ENCODE assay signal across 1 cellular context in the genomic region with DNA sequence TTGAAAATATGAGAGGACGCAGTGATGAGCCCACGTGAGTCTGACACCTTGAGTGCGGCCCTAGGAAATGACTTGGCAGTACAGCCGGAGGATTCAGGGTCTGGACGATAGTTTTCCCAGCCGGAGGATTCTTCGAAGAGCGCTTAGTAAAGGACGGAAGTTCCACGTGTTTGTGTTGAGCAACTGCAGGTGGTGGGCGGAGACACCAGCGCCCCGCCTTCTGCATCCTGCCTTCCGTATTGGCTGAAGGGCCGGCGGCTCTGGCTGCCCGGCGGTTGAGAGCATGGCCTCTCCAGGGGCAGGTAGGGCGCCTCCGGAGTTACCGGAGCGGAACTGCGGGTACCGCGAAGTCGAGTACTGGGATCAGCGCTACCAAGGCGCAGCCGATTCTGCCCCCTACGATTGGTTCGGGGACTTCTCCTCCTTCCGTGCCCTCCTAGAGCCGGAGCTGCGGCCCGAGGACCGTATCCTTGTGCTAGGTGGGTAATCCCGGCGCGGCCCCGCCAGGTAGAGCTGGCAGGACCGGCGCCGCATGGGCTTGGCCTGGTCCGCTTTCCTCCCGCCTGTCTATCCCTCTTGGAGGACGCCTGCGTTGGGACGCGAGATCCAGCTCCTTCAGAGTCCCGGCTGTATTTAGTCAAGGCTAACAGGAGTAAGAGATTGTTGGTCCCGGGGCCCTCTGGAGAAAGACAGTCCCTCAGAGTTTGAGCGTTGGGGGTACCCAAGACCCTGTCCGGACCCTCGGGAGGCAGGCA.
TF ChIP-seq lines count a peak whose summit lies in the region.

A gene (plus strand): TSS at position 261 of the 755 bp plus-strand sequence. CDS start 23 bp downstream, at position 284.

TF ChIP-seq in HepG2, 621 proteins besides CTCF, POLR2A, EP300 and RAD21 (continued from another document and continues in another):
- TF ChIP-seq, protein P1, sequence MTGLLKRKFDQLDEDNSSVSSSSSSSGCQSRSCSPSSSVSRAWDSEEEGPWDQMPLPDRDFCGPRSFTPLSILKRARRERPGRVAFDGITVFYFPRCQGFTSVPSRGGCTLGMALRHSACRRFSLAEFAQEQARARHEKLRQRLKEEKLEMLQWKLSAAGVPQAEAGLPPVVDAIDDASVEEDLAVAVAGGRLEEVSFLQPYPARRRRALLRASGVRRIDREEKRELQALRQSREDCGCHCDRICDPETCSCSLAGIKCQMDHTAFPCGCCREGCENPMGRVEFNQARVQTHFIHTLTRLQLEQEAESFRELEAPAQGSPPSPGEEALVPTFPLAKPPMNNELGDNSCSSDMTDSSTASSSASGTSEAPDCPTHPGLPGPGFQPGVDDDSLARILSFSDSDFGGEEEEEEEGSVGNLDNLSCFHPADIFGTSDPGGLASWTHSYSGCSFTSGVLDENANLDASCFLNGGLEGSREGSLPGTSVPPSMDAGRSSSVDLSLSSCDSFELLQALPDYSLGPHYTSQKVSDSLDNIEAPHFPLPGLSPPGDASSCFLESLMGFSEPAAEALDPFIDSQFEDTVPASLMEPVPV (CRISPR knock-in tag; IDR thresholded peaks at IDR 0.05): no peak
- TF ChIP-seq ZNF331 (CRISPR knock-in tag; IDR thresholded peaks at IDR 0.05): peak; percentile 68; the same call in 1 of the 2 replicates
- no peak for TF ChIP-seq MAFF (IDR thresholded peaks at IDR 0.05; ENCODE audit: low read depth, low read length)
- no peak; the same call in 1 of the 2 replicates for TF ChIP-seq ZNF143 (CRISPR knock-in tag; IDR thresholded peaks at IDR 0.05)
- peak; percentile 90 for TF ChIP-seq CCDC6 (CRISPR knock-in tag; IDR thresholded peaks at IDR 0.05)
- 0 out of 2 replicates have a peak, but pooled peaks have one; percentile 31 for TF ChIP-seq CREM (IDR thresholded peaks at IDR 0.05)
- TF ChIP-seq CREM (CRISPR knock-in tag; IDR thresholded peaks at IDR 0.05): no peak
- 0 out of 2 replicates have a peak, but pooled peaks have one; percentile 18 for TF ChIP-seq ZNF766 (CRISPR knock-in tag; IDR thresholded peaks at IDR 0.05; ENCODE audit: borderline replicate concordance)
- no peak for TF ChIP-seq ZNF12 (CRISPR knock-in tag; IDR thresholded peaks at IDR 0.05)
- TF ChIP-seq SRSF4 (IDR thresholded peaks at IDR 0.05; ENCODE audit: low read depth, low read length, poor library complexity, severe bottlenecking): no peak
- TF ChIP-seq, protein P2, sequence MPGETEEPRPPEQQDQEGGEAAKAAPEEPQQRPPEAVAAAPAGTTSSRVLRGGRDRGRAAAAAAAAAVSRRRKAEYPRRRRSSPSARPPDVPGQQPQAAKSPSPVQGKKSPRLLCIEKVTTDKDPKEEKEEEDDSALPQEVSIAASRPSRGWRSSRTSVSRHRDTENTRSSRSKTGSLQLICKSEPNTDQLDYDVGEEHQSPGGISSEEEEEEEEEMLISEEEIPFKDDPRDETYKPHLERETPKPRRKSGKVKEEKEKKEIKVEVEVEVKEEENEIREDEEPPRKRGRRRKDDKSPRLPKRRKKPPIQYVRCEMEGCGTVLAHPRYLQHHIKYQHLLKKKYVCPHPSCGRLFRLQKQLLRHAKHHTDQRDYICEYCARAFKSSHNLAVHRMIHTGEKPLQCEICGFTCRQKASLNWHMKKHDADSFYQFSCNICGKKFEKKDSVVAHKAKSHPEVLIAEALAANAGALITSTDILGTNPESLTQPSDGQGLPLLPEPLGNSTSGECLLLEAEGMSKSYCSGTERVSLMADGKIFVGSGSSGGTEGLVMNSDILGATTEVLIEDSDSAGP (CRISPR knock-in tag; IDR thresholded peaks at IDR 0.05; ENCODE audit: borderline replicate concordance): 0 out of 2 replicates have a peak, but pooled peaks have one; percentile 42
- TF ChIP-seq, protein P3, sequence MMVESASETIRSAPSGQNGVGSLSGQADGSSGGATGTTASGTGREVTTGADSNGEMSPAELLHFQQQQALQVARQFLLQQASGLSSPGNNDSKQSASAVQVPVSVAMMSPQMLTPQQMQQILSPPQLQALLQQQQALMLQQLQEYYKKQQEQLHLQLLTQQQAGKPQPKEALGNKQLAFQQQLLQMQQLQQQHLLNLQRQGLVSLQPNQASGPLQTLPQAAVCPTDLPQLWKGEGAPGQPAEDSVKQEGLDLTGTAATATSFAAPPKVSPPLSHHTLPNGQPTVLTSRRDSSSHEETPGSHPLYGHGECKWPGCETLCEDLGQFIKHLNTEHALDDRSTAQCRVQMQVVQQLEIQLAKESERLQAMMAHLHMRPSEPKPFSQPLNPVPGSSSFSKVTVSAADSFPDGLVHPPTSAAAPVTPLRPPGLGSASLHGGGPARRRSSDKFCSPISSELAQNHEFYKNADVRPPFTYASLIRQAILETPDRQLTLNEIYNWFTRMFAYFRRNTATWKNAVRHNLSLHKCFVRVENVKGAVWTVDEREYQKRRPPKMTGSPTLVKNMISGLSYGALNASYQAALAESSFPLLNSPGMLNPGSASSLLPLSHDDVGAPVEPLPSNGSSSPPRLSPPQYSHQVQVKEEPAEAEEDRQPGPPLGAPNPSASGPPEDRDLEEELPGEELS (CRISPR knock-in tag; IDR thresholded peaks at IDR 0.05): no peak; the same call in 1 of the 2 replicates
- TF ChIP-seq RFXANK (CRISPR knock-in tag; IDR thresholded peaks at IDR 0.05): no peak
- TF ChIP-seq, protein P4, sequence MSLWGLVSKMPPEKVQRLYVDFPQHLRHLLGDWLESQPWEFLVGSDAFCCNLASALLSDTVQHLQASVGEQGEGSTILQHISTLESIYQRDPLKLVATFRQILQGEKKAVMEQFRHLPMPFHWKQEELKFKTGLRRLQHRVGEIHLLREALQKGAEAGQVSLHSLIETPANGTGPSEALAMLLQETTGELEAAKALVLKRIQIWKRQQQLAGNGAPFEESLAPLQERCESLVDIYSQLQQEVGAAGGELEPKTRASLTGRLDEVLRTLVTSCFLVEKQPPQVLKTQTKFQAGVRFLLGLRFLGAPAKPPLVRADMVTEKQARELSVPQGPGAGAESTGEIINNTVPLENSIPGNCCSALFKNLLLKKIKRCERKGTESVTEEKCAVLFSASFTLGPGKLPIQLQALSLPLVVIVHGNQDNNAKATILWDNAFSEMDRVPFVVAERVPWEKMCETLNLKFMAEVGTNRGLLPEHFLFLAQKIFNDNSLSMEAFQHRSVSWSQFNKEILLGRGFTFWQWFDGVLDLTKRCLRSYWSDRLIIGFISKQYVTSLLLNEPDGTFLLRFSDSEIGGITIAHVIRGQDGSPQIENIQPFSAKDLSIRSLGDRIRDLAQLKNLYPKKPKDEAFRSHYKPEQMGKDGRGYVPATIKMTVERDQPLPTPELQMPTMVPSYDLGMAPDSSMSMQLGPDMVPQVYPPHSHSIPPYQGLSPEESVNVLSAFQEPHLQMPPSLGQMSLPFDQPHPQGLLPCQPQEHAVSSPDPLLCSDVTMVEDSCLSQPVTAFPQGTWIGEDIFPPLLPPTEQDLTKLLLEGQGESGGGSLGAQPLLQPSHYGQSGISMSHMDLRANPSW (CRISPR knock-in tag; IDR thresholded peaks at IDR 0.05; ENCODE audit: borderline replicate concordance): 0 out of 2 replicates have a peak, but pooled peaks have one; percentile 55
- TF ChIP-seq, protein P5, sequence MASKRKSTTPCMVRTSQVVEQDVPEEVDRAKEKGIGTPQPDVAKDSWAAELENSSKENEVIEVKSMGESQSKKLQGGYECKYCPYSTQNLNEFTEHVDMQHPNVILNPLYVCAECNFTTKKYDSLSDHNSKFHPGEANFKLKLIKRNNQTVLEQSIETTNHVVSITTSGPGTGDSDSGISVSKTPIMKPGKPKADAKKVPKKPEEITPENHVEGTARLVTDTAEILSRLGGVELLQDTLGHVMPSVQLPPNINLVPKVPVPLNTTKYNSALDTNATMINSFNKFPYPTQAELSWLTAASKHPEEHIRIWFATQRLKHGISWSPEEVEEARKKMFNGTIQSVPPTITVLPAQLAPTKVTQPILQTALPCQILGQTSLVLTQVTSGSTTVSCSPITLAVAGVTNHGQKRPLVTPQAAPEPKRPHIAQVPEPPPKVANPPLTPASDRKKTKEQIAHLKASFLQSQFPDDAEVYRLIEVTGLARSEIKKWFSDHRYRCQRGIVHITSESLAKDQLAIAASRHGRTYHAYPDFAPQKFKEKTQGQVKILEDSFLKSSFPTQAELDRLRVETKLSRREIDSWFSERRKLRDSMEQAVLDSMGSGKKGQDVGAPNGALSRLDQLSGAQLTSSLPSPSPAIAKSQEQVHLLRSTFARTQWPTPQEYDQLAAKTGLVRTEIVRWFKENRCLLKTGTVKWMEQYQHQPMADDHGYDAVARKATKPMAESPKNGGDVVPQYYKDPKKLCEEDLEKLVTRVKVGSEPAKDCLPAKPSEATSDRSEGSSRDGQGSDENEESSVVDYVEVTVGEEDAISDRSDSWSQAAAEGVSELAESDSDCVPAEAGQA (IDR thresholded peaks at IDR 0.05; ENCODE audit: low read depth): no peak; the same call in 1 of the 2 replicates
- TF ChIP-seq, protein P5 (CRISPR knock-in tag; IDR thresholded peaks at IDR 0.05; ENCODE audit: borderline replicate concordance): 0 out of 2 replicates have a peak, but pooled peaks have one; percentile 66
- TF ChIP-seq ZNF205 (CRISPR knock-in tag; IDR thresholded peaks at IDR 0.05): no peak
- TF ChIP-seq SP2 (CRISPR knock-in tag; IDR thresholded peaks at IDR 0.05): no peak
- TF ChIP-seq, protein P6, sequence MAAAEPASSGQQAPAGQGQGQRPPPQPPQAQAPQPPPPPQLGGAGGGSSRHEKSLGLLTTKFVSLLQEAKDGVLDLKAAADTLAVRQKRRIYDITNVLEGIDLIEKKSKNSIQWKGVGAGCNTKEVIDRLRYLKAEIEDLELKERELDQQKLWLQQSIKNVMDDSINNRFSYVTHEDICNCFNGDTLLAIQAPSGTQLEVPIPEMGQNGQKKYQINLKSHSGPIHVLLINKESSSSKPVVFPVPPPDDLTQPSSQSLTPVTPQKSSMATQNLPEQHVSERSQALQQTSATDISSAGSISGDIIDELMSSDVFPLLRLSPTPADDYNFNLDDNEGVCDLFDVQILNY (CRISPR knock-in tag; conservative IDR thresholded peaks at IDR 0.05): no peak
- no peak for TF ChIP-seq KDM3A (CRISPR knock-in tag; IDR thresholded peaks at IDR 0.05; ENCODE audit: low read depth)
- no peak for TF ChIP-seq ZNF672 (CRISPR knock-in tag; IDR thresholded peaks at IDR 0.05)
- TF ChIP-seq ZNF274 (CRISPR knock-in tag; IDR thresholded peaks at IDR 0.05): no peak
- TF ChIP-seq HHEX (CRISPR knock-in tag; IDR thresholded peaks at IDR 0.05): no peak
- TF ChIP-seq, protein P7, sequence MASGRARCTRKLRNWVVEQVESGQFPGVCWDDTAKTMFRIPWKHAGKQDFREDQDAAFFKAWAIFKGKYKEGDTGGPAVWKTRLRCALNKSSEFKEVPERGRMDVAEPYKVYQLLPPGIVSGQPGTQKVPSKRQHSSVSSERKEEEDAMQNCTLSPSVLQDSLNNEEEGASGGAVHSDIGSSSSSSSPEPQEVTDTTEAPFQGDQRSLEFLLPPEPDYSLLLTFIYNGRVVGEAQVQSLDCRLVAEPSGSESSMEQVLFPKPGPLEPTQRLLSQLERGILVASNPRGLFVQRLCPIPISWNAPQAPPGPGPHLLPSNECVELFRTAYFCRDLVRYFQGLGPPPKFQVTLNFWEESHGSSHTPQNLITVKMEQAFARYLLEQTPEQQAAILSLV (CRISPR knock-in tag; IDR thresholded peaks at IDR 0.05; ENCODE audit: borderline replicate concordance): peak; percentile 76; the same call in 1 of the 2 replicates
- TF ChIP-seq TEAD2 (CRISPR knock-in tag; IDR thresholded peaks at IDR 0.05): no peak
- TF ChIP-seq, protein P8, sequence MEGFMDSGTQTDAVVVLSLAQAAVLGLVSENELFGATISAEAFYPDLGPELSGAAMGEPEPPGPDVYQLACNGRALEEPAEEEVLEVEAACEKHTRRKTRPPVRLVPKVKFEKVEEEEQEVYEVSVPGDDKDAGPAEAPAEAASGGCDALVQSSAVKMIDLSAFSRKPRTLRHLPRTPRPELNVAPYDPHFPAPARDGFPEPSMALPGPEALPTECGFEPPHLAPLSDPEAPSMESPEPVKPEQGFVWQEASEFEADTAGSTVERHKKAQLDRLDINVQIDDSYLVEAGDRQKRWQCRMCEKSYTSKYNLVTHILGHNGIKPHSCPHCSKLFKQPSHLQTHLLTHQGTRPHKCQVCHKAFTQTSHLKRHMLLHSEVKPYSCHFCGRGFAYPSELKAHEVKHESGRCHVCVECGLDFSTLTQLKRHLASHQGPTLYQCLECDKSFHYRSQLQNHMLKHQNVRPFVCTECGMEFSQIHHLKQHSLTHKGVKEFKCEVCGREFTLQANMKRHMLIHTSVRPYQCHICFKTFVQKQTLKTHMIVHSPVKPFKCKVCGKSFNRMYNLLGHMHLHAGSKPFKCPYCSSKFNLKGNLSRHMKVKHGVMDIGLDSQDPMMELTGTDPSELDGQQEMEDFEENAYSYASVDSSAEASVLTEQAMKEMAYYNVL (CRISPR knock-in tag; IDR thresholded peaks at IDR 0.05; ENCODE audit: borderline replicate concordance): no peak
- TF ChIP-seq, protein P9, sequence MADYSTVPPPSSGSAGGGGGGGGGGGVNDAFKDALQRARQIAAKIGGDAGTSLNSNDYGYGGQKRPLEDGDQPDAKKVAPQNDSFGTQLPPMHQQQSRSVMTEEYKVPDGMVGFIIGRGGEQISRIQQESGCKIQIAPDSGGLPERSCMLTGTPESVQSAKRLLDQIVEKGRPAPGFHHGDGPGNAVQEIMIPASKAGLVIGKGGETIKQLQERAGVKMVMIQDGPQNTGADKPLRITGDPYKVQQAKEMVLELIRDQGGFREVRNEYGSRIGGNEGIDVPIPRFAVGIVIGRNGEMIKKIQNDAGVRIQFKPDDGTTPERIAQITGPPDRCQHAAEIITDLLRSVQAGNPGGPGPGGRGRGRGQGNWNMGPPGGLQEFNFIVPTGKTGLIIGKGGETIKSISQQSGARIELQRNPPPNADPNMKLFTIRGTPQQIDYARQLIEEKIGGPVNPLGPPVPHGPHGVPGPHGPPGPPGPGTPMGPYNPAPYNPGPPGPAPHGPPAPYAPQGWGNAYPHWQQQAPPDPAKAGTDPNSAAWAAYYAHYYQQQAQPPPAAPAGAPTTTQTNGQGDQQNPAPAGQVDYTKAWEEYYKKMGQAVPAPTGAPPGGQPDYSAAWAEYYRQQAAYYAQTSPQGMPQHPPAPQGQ (CRISPR knock-in tag; IDR thresholded peaks at IDR 0.05; ENCODE audit: borderline replicate concordance): no peak
- no peak for TF ChIP-seq JDP2 (CRISPR knock-in tag; IDR thresholded peaks at IDR 0.05; ENCODE audit: borderline replicate concordance)
